ENCODE assay signal across 10 cellular contexts in the genomic region with DNA sequence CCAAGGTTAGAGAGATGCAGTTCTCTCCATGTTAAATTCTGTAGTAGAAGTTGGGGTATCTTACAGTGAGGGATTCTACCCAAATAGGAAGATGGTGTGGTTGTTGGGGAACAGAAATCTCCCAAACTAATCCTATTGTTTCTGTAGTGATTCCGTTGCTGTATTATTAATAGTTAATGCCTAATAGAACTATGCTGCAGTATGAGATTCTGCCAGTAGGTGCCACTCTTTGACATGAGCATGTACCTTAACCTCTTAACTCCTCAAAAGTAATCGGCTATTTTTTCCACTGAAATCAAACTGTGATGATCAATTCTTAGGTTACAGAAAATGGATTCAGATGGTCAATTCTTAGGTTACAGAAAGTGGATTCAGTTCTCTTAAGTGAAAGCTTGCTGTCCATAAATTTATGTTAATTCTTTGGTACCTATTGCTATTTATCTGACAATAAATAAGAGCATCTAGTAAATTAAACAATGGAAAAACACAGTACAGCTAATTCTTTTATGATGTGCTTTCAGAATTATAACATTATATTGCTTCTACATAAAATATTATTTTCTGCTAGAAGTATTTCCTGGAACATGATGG.
DNase-seq lines count a peak whose midpoint lies in the region; ATAC-seq, FAIRE-seq and TF ChIP-seq lines count a peak whose summit lies in the region.
"Had no signal": no experiment of that assay in that cellular context is flagged by ENCODE, and none has a peak within 500 bp of the region (broad histone marks: within the 10 kb centered on the region; RNA-seq: fewer than 3 reads in every experiment).

No MANE protein-coding gene starts in this region.

- no peaks in the 10 kb centered on the region for H3K27me3 ChIP-seq in H1 (replicated peaks in 1 of 4; ENCODE audit: control insufficient read depth in 3 of 4, extremely low read depth in 1 of 4, insufficient read depth in 3 of 4, low read length in 3 of 4)
- no peaks in the 10 kb centered on the region for H3K27me3 ChIP-seq in suprapubic skin

- TF ChIP-seq EP300 in H1 (IDR thresholded peaks at IDR 0.05; ENCODE audit: borderline replicate concordance in 1 of 2, low read depth in 2 of 2, low read length in 2 of 2) (no peak), suprapubic skin (IDR thresholded peaks at IDR 0.05) (no peak)

- intact Hi-C loops in activated CD4-positive, alpha-beta memory T cell treated with anti-CD3 and anti-CD28 coated beads for 36 hours (cut with micrococcal nuclease), result loop anchor here (1.0 kb wide), 1 partner anchor 262 kb away; no protein-coding TSS in a partner anchor

- peak; percentile 24 for DNase-seq in activated CD4-positive, alpha-beta memory T cell treated with anti-CD3 and anti-CD28 coated beads, Interleukin-2, amount 10 ng/mL, durations not matched to agents 7 days and 5 days
- no peak for DNase-seq in activated CD4-positive, alpha-beta memory T cell treated with anti-CD3 and anti-CD28 coated beads for 36 hours
- DNase-seq in NCI-H69 (lab: John Stamatoyannopoulos, UW) (peak; percentile 3), H1 (ENCODE audit: low read depth in 1 of 2, low spot score in 2 of 2) (peak in 1 of 2 experiments; percentile 79), progenitor cell of endocrine pancreas (ENCODE audit: low spot score, unreplicated experiment) (no peak), OCI-M2 (lab: John Stamatoyannopoulos, UW; ENCODE audit: unreplicated experiment) (no peak), suprapubic skin (ENCODE audit: low spot score in 2 of 2) (no peak)

- no peak overlapping the region for H2BK120ac ChIP-seq in H1 (replicated peaks; ENCODE audit: low read depth, low read length)

- H2AK5ac ChIP-seq in H1 (ENCODE audit: low read depth, low read length), result no peak overlapping the region

- no peak overlapping the region for H2AFZ ChIP-seq in H1 (ENCODE audit: low read length)

- H4K5ac ChIP-seq in H1 (ENCODE audit: insufficient read length, low read depth, low read length), result no peak overlapping the region

- H3K27ac Mint-ChIP-seq in activated CD4-positive, alpha-beta memory T cell treated with anti-CD3 and anti-CD28 coated beads, Interleukin-2, amount 10 ng/mL, durations not matched to agents 7 days and 5 days, result no peak overlapping the region
- H3K27ac Mint-ChIP-seq in activated CD4-positive, alpha-beta memory T cell treated with anti-CD3 and anti-CD28 coated beads for 36 hours, result no peak overlapping the region
- H3K27ac Mint-ChIP-seq in progenitor cell of endocrine pancreas, result no peak overlapping the region
- H3K27ac Mint-ChIP-seq: CD4-positive, CD25-positive, alpha-beta regulatory T cell had no signal

- no peak for ATAC-seq in HG03469 (IDR thresholded peaks at IDR 0.05; ENCODE audit: unreplicated experiment)

- CTCF ChIA-PET in activated CD4-positive, alpha-beta memory T cell treated with anti-CD3 and anti-CD28 coated beads, Interleukin-2, amount 10 ng/mL, durations not matched to agents 7 days and 5 days (lab: Charles Lee), result interaction anchor here (0.7 to 1.8 kb wide), 6 partner anchors 11 to 266 kb away, joined by 3 to 12 read pairs (median 4); no protein-coding TSS in a partner anchor
- CTCF ChIA-PET in activated CD4-positive, alpha-beta memory T cell treated with anti-CD3 and anti-CD28 coated beads for 36 hours (lab: Charles Lee), result interaction anchor here (0.6 to 4.3 kb wide), 5 partner anchors 34 to 261 kb away, joined by 3 to 31 read pairs (median 3); no protein-coding TSS in a partner anchor
- CTCF ChIA-PET in H1 (lab: Charles Lee; ENCODE audit: partially characterized antibody), result interaction anchor here (0.6 to 1.9 kb wide), 20 partner anchors 9 to 309 kb away, joined by 3 to 17 read pairs (median 5); no protein-coding TSS in a partner anchor

- H2BK15ac ChIP-seq in H1 (ENCODE audit: low read length), result no peak overlapping the region

- H3K4ac ChIP-seq in H1 (replicated peaks; ENCODE audit: insufficient read length, low read depth, low read length), result peak overlapping the region; percentile 49

- H3K79me1 ChIP-seq in H1 (ENCODE audit: low read depth, low read length), result no peaks in the 10 kb centered on the region

- H3K27ac ChIP-seq in H1 (ENCODE audit: low read depth, low read length) (no peak overlapping the region), suprapubic skin (no peak overlapping the region)

- H4K8ac ChIP-seq in H1 (ENCODE audit: extremely low read depth, insufficient read depth, low read length), result no peak overlapping the region

- peaks cover 6% of the 10 kb centered on the region for H3K36me3 Mint-ChIP-seq in activated CD4-positive, alpha-beta memory T cell treated with anti-CD3 and anti-CD28 coated beads, Interleukin-2, amount 10 ng/mL, durations not matched to agents 7 days and 5 days (ENCODE audit: low read depth)
- peaks cover 7% of the 10 kb centered on the region for H3K36me3 Mint-ChIP-seq in activated CD4-positive, alpha-beta memory T cell treated with anti-CD3 and anti-CD28 coated beads for 36 hours
- H3K36me3 Mint-ChIP-seq in progenitor cell of endocrine pancreas (ENCODE audit: insufficient read depth), result no peaks in the 10 kb centered on the region

- no peak overlapping the region for H2BK5ac ChIP-seq in H1 (ENCODE audit: low read depth, low read length)

- peak in 2 of 3 experiments; percentile 34 to 69; a peak in 2 of 4 replicates for TF ChIP-seq CTCF in H1 (IDR thresholded peaks at IDR 0.05; ENCODE audit: control extremely low read depth in 1 of 3, insufficient read depth in 1 of 3, low read depth in 1 of 3, low read length in 3 of 3)
- peak; percentile 41 for TF ChIP-seq CTCF in progenitor cell of endocrine pancreas (IDR thresholded peaks at IDR 0.05; ENCODE audit: unreplicated experiment)
- TF ChIP-seq CTCF in suprapubic skin (IDR thresholded peaks at IDR 0.05), result peak in 1 of 2 donors; percentile 8

- no peak overlapping the region for H2BK12ac ChIP-seq in H1 (ENCODE audit: low read depth, low read length)

- no peak overlapping the region for H3K18ac ChIP-seq in H1 (ENCODE audit: extremely low read depth, low read length)

- H3K4me1 Mint-ChIP-seq in activated CD4-positive, alpha-beta memory T cell treated with anti-CD3 and anti-CD28 coated beads, Interleukin-2, amount 10 ng/mL, durations not matched to agents 7 days and 5 days, result peaks cover 19% of the 10 kb centered on the region
- peaks cover 10% of the 10 kb centered on the region for H3K4me1 Mint-ChIP-seq in activated CD4-positive, alpha-beta memory T cell treated with anti-CD3 and anti-CD28 coated beads for 36 hours (ENCODE audit: low read depth)
- no peaks in the 10 kb centered on the region for H3K4me1 Mint-ChIP-seq in progenitor cell of endocrine pancreas (ENCODE audit: low read depth)

- no peak overlapping the region for H3K4me3 Mint-ChIP-seq in activated CD4-positive, alpha-beta memory T cell treated with anti-CD3 and anti-CD28 coated beads, Interleukin-2, amount 10 ng/mL, durations not matched to agents 7 days and 5 days
- H3K4me3 Mint-ChIP-seq in activated CD4-positive, alpha-beta memory T cell treated with anti-CD3 and anti-CD28 coated beads for 36 hours, result no peak overlapping the region
- H3K4me3 Mint-ChIP-seq in progenitor cell of endocrine pancreas (ENCODE audit: low read depth), result no peak overlapping the region
- H3K4me3 Mint-ChIP-seq: CD4-positive, CD25-positive, alpha-beta regulatory T cell had no signal

- H3K27me3 Mint-ChIP-seq in activated CD4-positive, alpha-beta memory T cell treated with anti-CD3 and anti-CD28 coated beads, Interleukin-2, amount 10 ng/mL, durations not matched to agents 7 days and 5 days, result peaks cover 32% of the 10 kb centered on the region
- peaks cover 14% of the 10 kb centered on the region for H3K27me3 Mint-ChIP-seq in activated CD4-positive, alpha-beta memory T cell treated with anti-CD3 and anti-CD28 coated beads for 36 hours
- peaks cover 5% of the 10 kb centered on the region for H3K27me3 Mint-ChIP-seq in progenitor cell of endocrine pancreas

- H2BK20ac ChIP-seq in H1 (ENCODE audit: low read length), result no peak overlapping the region

- H3K36me3 ChIP-seq in H1 (ENCODE audit: control insufficient read depth in 2 of 4, insufficient read depth in 4 of 4, low read length in 3 of 4), result peaks cover 0 to 8% (median 0%) of the 10 kb centered on the region in 4 experiments; a peak in 3 of 8 replicates
- no peaks in the 10 kb centered on the region for H3K36me3 ChIP-seq in suprapubic skin

- WGBS in H1 (ENCODE audit: extremely low coverage in 1 of 2, insufficient coverage in 1 of 2, insufficient read length in 1 of 2, insufficient replicate concordance in 2 of 2, low coverage in 1 of 2, low lambda C conversion rate in 2 of 2, missing lambda C conversion rate in 1 of 2), 2 experiments, result 86% methylated on average over 2 of the region's 2 CpGs; no CpG with 5 or more reads in 1 of the 2 experiments
- WGBS in suprapubic skin, result 88% methylated on average over 2 of the region's 2 CpGs

- H3K9me3 ChIP-seq in H1 (ENCODE audit: insufficient read depth in 2 of 2, low read depth in 1 of 2, low read length in 1 of 2) (peaks cover 11 to 18% of the 10 kb centered on the region in 2 experiments; a peak in 3 of 4 replicates), suprapubic skin (peaks cover 7% of the 10 kb centered on the region)

- no peaks in the 10 kb centered on the region for H3K23me2 ChIP-seq in H1 (ENCODE audit: low read depth, low read length)

- peak; percentile 69 to 76 for TF ChIP-seq RAD21 in H1 (IDR thresholded peaks at IDR 0.05 in 1 of 2, conservative IDR thresholded peaks at IDR 0.05 in 1 of 2; ENCODE audit: low read depth in 2 of 2, low read length in 2 of 2)

- H3K4me2 ChIP-seq in H1 (ENCODE audit: insufficient read depth in 1 of 2, low read depth in 2 of 2, low read length in 2 of 2), result no peak overlapping the region

- H3K9ac ChIP-seq in H1 (replicated peaks in 1 of 4; ENCODE audit: extremely low read depth in 1 of 4, low read depth in 3 of 4, low read length in 3 of 4), result no peak overlapping the region

- H3K4me3 ChIP-seq in H1 (ENCODE audit: extremely low read depth in 1 of 4, insufficient read depth in 2 of 4, low read depth in 3 of 4, low read length in 4 of 4) (no peak overlapping the region), suprapubic skin (no peak overlapping the region)

- H3K14ac ChIP-seq in H1 (ENCODE audit: insufficient read length), result no peak overlapping the region

- H3K4me1 ChIP-seq in H1 (replicated peaks in 1 of 4; ENCODE audit: control insufficient read depth in 3 of 4, insufficient read depth in 4 of 4, low read length in 3 of 4) (peaks cover 0 to 8% (median 0%) of the 10 kb centered on the region in 4 experiments; a peak in 2 of 7 replicates), suprapubic skin (peaks cover 31% of the 10 kb centered on the region)

- no peaks in the 10 kb centered on the region for H3K79me2 ChIP-seq in H1 (ENCODE audit: control insufficient read depth in 1 of 2, insufficient read depth in 2 of 2, low read length in 2 of 2)

- H4K91ac ChIP-seq in H1 (replicated peaks; ENCODE audit: insufficient read length, low read length), result no peak overlapping the region

- H3K56ac ChIP-seq in H1 (replicated peaks; ENCODE audit: insufficient read length, low read depth, low read length), result no peak overlapping the region

- no peak for TF ChIP-seq POLR2A in H1 (IDR thresholded peaks at IDR 0.05; ENCODE audit: control extremely low read depth in 1 of 2, low read depth in 2 of 2, low read length in 2 of 2)
- TF ChIP-seq POLR2A in suprapubic skin (IDR thresholded peaks at IDR 0.05), result no peak

- no peaks in the 10 kb centered on the region for H4K20me1 ChIP-seq in H1 (replicated peaks in 1 of 2; ENCODE audit: control insufficient read depth in 1 of 2, insufficient read depth in 2 of 2, low read length in 2 of 2)

- POLR2A ChIA-PET in activated CD4-positive, alpha-beta memory T cell treated with anti-CD3 and anti-CD28 coated beads, Interleukin-2, amount 10 ng/mL, durations not matched to agents 7 days and 5 days (lab: Charles Lee), result no interaction called here
- POLR2A ChIA-PET in activated CD4-positive, alpha-beta memory T cell treated with anti-CD3 and anti-CD28 coated beads for 36 hours (lab: Charles Lee), result no interaction called here
- POLR2A ChIA-PET in H1 (lab: Charles Lee; ENCODE audit: partially characterized antibody), result no interaction called here

- no peak overlapping the region for H3K23ac ChIP-seq in H1 (ENCODE audit: insufficient read length)

- peaks cover 13% of the 10 kb centered on the region for H3K9me3 Mint-ChIP-seq in activated CD4-positive, alpha-beta memory T cell treated with anti-CD3 and anti-CD28 coated beads, Interleukin-2, amount 10 ng/mL, durations not matched to agents 7 days and 5 days
- H3K9me3 Mint-ChIP-seq in activated CD4-positive, alpha-beta memory T cell treated with anti-CD3 and anti-CD28 coated beads for 36 hours, result peaks cover 16% of the 10 kb centered on the region
- H3K9me3 Mint-ChIP-seq in progenitor cell of endocrine pancreas (ENCODE audit: low read depth), result peaks cover 8% of the 10 kb centered on the region

- no peak for FAIRE-seq in H1 (lab: Jason Lieb, UNC)
- FAIRE-seq: colon had no signal

Comparison
In these comparisons a context has a peak if more than half of its experiments do, and no peak if none do; other contexts are left out.
1. DNase-seq: peak in activated CD4-positive, alpha-beta memory T cell treated with anti-CD3 and anti-CD28 coated beads, Interleukin-2, amount 10 ng/mL, durations not matched to agents 7 days and 5 days (single experiment) and NCI-H69 (single experiment); none in activated CD4-positive, alpha-beta memory T cell treated with anti-CD3 and anti-CD28 coated beads for 36 hours (single experiment), progenitor cell of endocrine pancreas (single experiment), OCI-M2 (single experiment) and suprapubic skin (0 of 2).